8 cellular contexts compared by ENCODE assay signal in genomic region chr15:38389924-38390542, GRCh38.
A peak's percentile ranks its signal among the peaks of the same experiment; 100 is the strongest.
DNase-seq lines count a peak whose midpoint lies in the region; ATAC-seq and TF ChIP-seq lines count a peak whose summit lies in the region.

No MANE protein-coding gene starts in this region.

- H3K4me3 ChIP-seq in Caco-2 (ENCODE audit: low read depth, low read length): no peak overlapping the region
- H3K4me3 ChIP-seq in HL-60 (replicated peaks; ENCODE audit: insufficient read depth, low read length): no peak overlapping the region
- H3K4me3 ChIP-seq in adrenal gland: no peak overlapping the region
- H3K4me3 ChIP-seq in hepatocyte: no peak overlapping the region

- H3K9me3 ChIP-seq in Caco-2: 0 out of 2 replicates have a peak, but pooled peaks cover 3% of the 10 kb centered on the region
- no peaks in the 10 kb centered on the region for H3K9me3 ChIP-seq in adrenal gland (replicated peaks in 1 of 3)
- H3K9me3 ChIP-seq in hepatocyte (ENCODE audit: low read depth): no peaks in the 10 kb centered on the region

- peaks cover 11% of the 10 kb centered on the region for H3K27me3 Mint-ChIP-seq in Caco-2 (ENCODE audit: insufficient read depth, unreplicated experiment)

- TF ChIP-seq CTCF in Caco-2 (IDR thresholded peaks at IDR 0.05; ENCODE audit: insufficient read depth in 1 of 2, low read depth in 1 of 2, low read length in 1 of 2, severe bottlenecking in 1 of 2, unreplicated experiment in 1 of 2): peak; percentile 65 to 85
- TF ChIP-seq CTCF in HL-60 (IDR thresholded peaks at IDR 0.05; ENCODE audit: insufficient read depth, low read length): peak; percentile 81
- TF ChIP-seq CTCF in adrenal gland (IDR thresholded peaks at IDR 0.05): peak; percentile 65 to 84 (median 72)
- TF ChIP-seq CTCF in hepatocyte (IDR thresholded peaks at IDR 0.05; ENCODE audit: poor library complexity): peak; percentile 68

- CTCF ChIA-PET in Caco-2 (lab: Charles Lee): interaction anchor here (1.5 kb wide), 1 partner anchor 394 kb away, joined by 3 read pairs; no protein-coding TSS in a partner anchor

- H3K79me2 ChIP-seq in hepatocyte: no peaks in the 10 kb centered on the region

- H3K9me3 Mint-ChIP-seq in Caco-2 (ENCODE audit: unreplicated experiment): no peaks in the 10 kb centered on the region

- no peaks in the 10 kb centered on the region for H3K4me1 Mint-ChIP-seq in Caco-2 (ENCODE audit: low read depth, unreplicated experiment)

- H3K4me3 Mint-ChIP-seq in Caco-2 (ENCODE audit: unreplicated experiment): no peak overlapping the region

- H4K20me1 ChIP-seq in hepatocyte (ENCODE audit: insufficient read depth, poor library complexity, severe bottlenecking): no peaks in the 10 kb centered on the region

- DNase-seq in Caco-2 (peak; percentile 67 to 78), HL-60 (ENCODE audit: low read depth in 1 of 2, low spot score in 1 of 2) (peak; percentile 4 to 40), T follicular helper cell (ENCODE audit: low read depth) (peak; percentile 38), adrenal gland (peak; percentile 52 to 84 (median 66)), hepatocyte (ENCODE audit: low spot score) (peak; percentile 71)
- peak; percentile 8 to 26 for DNase-seq in stimulated activated CD4-positive, alpha-beta T cell treated with anti-CD3 and anti-CD28 coated beads, Interleukin-15, amount 100 ng/mL, for 1 hour (ENCODE audit: low read depth in 1 of 2, low spot score in 1 of 2)

- H3K27ac Mint-ChIP-seq in Caco-2 (ENCODE audit: unreplicated experiment): no peak overlapping the region

- POLR2A ChIA-PET in Caco-2 (lab: Charles Lee): no interaction called here

- no peaks in the 10 kb centered on the region for H3K9me2 ChIP-seq in hepatocyte (replicated peaks; ENCODE audit: insufficient read depth)

- H3K4me1 ChIP-seq in Caco-2: no peaks in the 10 kb centered on the region
- H3K4me1 ChIP-seq in adrenal gland (replicated peaks in 1 of 2): no peaks in the 10 kb centered on the region
- H3K4me1 ChIP-seq in hepatocyte (ENCODE audit: insufficient read depth): no peaks in the 10 kb centered on the region

- H3K27ac ChIP-seq in HL-60 (replicated peaks) (no peak overlapping the region), adrenal gland (no peak overlapping the region), hepatocyte (no peak overlapping the region)

- no peaks in the 10 kb centered on the region for H3K36me3 Mint-ChIP-seq in Caco-2 (ENCODE audit: insufficient read depth, unreplicated experiment)

- BruUV-seq in Caco-2 (replicated peaks; lab: Mats Ljungman, UMichigan): no TSS peak

- no peak overlapping the region for H3K4me2 ChIP-seq in hepatocyte

- intact Hi-C loops in Caco-2 (cut with micrococcal nuclease; ENCODE audit: unreplicated experiment): loop anchor here (1.0 to 2.0 kb wide), 2 partner anchors 387 to 395 kb away; no protein-coding TSS in a partner anchor
- intact Hi-C loops in adrenal gland (cut with DNase I): loop anchor here (10.0 kb wide), 2 partner anchors 385 to 395 kb away; no protein-coding TSS in a partner anchor

- no peaks in the 10 kb centered on the region for H3K27me3 ChIP-seq in Caco-2 (replicated peaks; ENCODE audit: control insufficient read depth, insufficient read depth, low read length)
- no peaks in the 10 kb centered on the region for H3K27me3 ChIP-seq in HL-60 (ENCODE audit: insufficient read depth, poor library complexity, severe bottlenecking)
- no peaks in the 10 kb centered on the region for H3K27me3 ChIP-seq in adrenal gland
- no peaks in the 10 kb centered on the region for H3K27me3 ChIP-seq in hepatocyte

- ATAC-seq in GM19328 (IDR thresholded peaks at IDR 0.05; ENCODE audit: unreplicated experiment) (peak; percentile 75), GM21360 (IDR thresholded peaks at IDR 0.05; ENCODE audit: unreplicated experiment) (no peak)

- 62 to 74% (median 69%) methylated on average over 3 of the region's 3 CpGs for WGBS in adrenal gland, 4 donors
- WGBS in hepatocyte (ENCODE audit: low lambda C conversion rate, missing lambda C conversion rate): 77% methylated on average over 3 of the region's 3 CpGs

- no peaks in the 10 kb centered on the region for H3K36me3 ChIP-seq in Caco-2 (ENCODE audit: control insufficient read depth, insufficient read depth, low read length)
- H3K36me3 ChIP-seq in adrenal gland (replicated peaks in 1 of 2): no peaks in the 10 kb centered on the region
- no peaks in the 10 kb centered on the region for H3K36me3 ChIP-seq in hepatocyte (replicated peaks; ENCODE audit: insufficient read depth, low read depth)

- no peak overlapping the region for H2AFZ ChIP-seq in hepatocyte

- no peak for TF ChIP-seq POLR2A in adrenal gland (IDR thresholded peaks at IDR 0.05)

Comparison
In these comparisons a context has a peak if more than half of its experiments do, and no peak if none do; other contexts are left out.
1. DNase-seq: peak in every context shown above with its lines; median percentile 72 in Caco-2; 71 in hepatocyte; 66 in adrenal gland; 38 in T follicular helper cell; 22 in HL-60; 17 in stimulated activated CD4-positive, alpha-beta T cell treated with anti-CD3 and anti-CD28 coated beads, Interleukin-15, amount 100 ng/mL, for 1 hour.